Comparison of ENCODE assay signal across 28 cellular contexts in genomic region chr11:58921778-58922390, GRCh38. TPM values are rescaled to one million over a fixed set of nuclear protein-coding genes. Genes with fewer than 3 reads are reported as not detected.
DNase-seq lines count a peak whose midpoint lies in the region; ATAC-seq and TF ChIP-seq lines count a peak whose summit lies in the region.
"Had no signal": no experiment of that assay in that cellular context is flagged by ENCODE, and none has a peak within 500 bp of the region (broad histone marks: within the 10 kb centered on the region; RNA-seq: fewer than 3 reads in every experiment).

No MANE protein-coding gene starts in this region.

- CTCF ChIA-PET in Calu3 (lab: Charles Lee), result no interaction called here

- TF ChIP-seq CTCF in progenitor cell of endocrine pancreas (IDR thresholded peaks at IDR 0.05; ENCODE audit: unreplicated experiment) (no peak), Calu3 (IDR thresholded peaks at IDR 0.05; ENCODE audit: unreplicated experiment) (no peak)

- no peak for ATAC-seq in HG02571 (IDR thresholded peaks at IDR 0.05; ENCODE audit: unreplicated experiment)
- no peak for ATAC-seq in HG03039 (IDR thresholded peaks at IDR 0.05; ENCODE audit: unreplicated experiment)
- ATAC-seq: left lung had no signal

- H3K27ac Mint-ChIP-seq in progenitor cell of endocrine pancreas (peak overlapping the region; percentile 0), Calu3 (ENCODE audit: unreplicated experiment) (no peak overlapping the region)
- H3K27ac Mint-ChIP-seq: activated naive CD8-positive, alpha-beta T cell; HFFc6; memory B cell had no signal

- H3K27me3 Mint-ChIP-seq in progenitor cell of endocrine pancreas (no peaks in the 10 kb centered on the region), Calu3 (ENCODE audit: unreplicated experiment) (no peaks in the 10 kb centered on the region)

- no TSS peak for BruUV-seq in Calu3 (replicated peaks; lab: Mats Ljungman, UMichigan)

- H3K4me1 Mint-ChIP-seq in progenitor cell of endocrine pancreas (ENCODE audit: low read depth) (peaks cover 44% of the 10 kb centered on the region), Calu3 (ENCODE audit: low read depth, unreplicated experiment) (peaks cover 17% of the 10 kb centered on the region)

- H3K4me3 Mint-ChIP-seq in progenitor cell of endocrine pancreas (ENCODE audit: low read depth) (no peak overlapping the region), Calu3 (ENCODE audit: low read depth, unreplicated experiment) (no peak overlapping the region)
- H3K4me3 Mint-ChIP-seq: activated naive CD8-positive, alpha-beta T cell; HFFc6; memory B cell had no signal

- DNase-seq in NCI-H1417 (lab: John Stamatoyannopoulos, UW) (peak in 2 of 3 experiments; percentile 44 to 78), NCI-H1417 treated with DMSO at 0.1 percent for 48 hours (lab: John Stamatoyannopoulos, UW) (no peak), NCI-H1092 treated with DMSO at 0.1 percent for 48 hours (lab: John Stamatoyannopoulos, UW) (peak; percentile 72), RPMI8226 (peak; percentile 94), progenitor cell of endocrine pancreas (ENCODE audit: low spot score, unreplicated experiment) (no peak), Calu3 (no peak)
- DNase-seq: 8988T; activated CD4-positive, alpha-beta T cell treated with anti-CD3 and anti-CD28 coated beads for 4 hours; activated effector memory CD4-positive, alpha-beta T cell treated with Interleukin-2 at 50 U/mL for 16 hours; activated T-cell treated with anti-CD3 and anti-CD28 coated beads, Interleukin-2, amount 50 U/mL, for 1 hour; C1 segment of cervical spinal cord; effector memory CD4-positive, alpha-beta T cell; glutamatergic neuron; GM23248; HFFc6; left lung; NCI-H187; NCI-H82; ovary; small intestine; stimulated activated naive CD4-positive, alpha-beta T cell treated with Interleukin-2 at 50 U/mL for 16 hours; T1000; WERI-Rb-1 had no signal

- H3K9me3 Mint-ChIP-seq in progenitor cell of endocrine pancreas (ENCODE audit: low read depth) (peaks cover 14% of the 10 kb centered on the region), Calu3 (ENCODE audit: low read depth, unreplicated experiment) (peaks cover 6% of the 10 kb centered on the region)

- intact Hi-C loops in Calu3 (cut with micrococcal nuclease; ENCODE audit: unreplicated experiment), result loop anchor here (5.0 to 10.0 kb wide), 3 partner anchors 223 to 347 kb away; partner anchors contain the start of genes FAM111A, LPXN and ZFP91

- H3K36me3 Mint-ChIP-seq in progenitor cell of endocrine pancreas (ENCODE audit: insufficient read depth), result peaks cover 2% of the 10 kb centered on the region
- H3K36me3 Mint-ChIP-seq in Calu3 (ENCODE audit: insufficient read depth, unreplicated experiment), result no peaks in the 10 kb centered on the region
- H3K36me3 Mint-ChIP-seq: activated naive CD8-positive, alpha-beta T cell had no signal

RNA-seq across cellular contexts. Expression of gene GLYATL1, which starts 17.4 kb away (rescaled TPM):
- 23.6 and 25.3 TPM in 2 replicates for total RNA-seq in progenitor cell of endocrine pancreas
- total RNA-seq in Calu3 (2022), result not detected in 2 replicates
- total RNA-seq: bronchial epithelial cell, GM23248, left lung had no signal

Comparison
In these comparisons a context has a peak if more than half of its experiments do, and no peak if none do; other contexts are left out.
1. DNase-seq: peak in NCI-H1417 (2 of 3), NCI-H1092 treated with DMSO at 0.1 percent for 48 hours (single experiment) and RPMI8226 (single experiment); none in NCI-H1417 treated with DMSO at 0.1 percent for 48 hours (single experiment), progenitor cell of endocrine pancreas (single experiment) and Calu3 (single experiment).
2. RNA of gene GLYATL1, which starts 17.4 kb away (total RNA-seq): 23.6 to 25.3 TPM in progenitor cell of endocrine pancreas; not detected in Calu3; every median in the first group is over 10 times any median in the second.